Comparison of ENCODE assay signal across 9 cellular contexts in the genomic region with DNA sequence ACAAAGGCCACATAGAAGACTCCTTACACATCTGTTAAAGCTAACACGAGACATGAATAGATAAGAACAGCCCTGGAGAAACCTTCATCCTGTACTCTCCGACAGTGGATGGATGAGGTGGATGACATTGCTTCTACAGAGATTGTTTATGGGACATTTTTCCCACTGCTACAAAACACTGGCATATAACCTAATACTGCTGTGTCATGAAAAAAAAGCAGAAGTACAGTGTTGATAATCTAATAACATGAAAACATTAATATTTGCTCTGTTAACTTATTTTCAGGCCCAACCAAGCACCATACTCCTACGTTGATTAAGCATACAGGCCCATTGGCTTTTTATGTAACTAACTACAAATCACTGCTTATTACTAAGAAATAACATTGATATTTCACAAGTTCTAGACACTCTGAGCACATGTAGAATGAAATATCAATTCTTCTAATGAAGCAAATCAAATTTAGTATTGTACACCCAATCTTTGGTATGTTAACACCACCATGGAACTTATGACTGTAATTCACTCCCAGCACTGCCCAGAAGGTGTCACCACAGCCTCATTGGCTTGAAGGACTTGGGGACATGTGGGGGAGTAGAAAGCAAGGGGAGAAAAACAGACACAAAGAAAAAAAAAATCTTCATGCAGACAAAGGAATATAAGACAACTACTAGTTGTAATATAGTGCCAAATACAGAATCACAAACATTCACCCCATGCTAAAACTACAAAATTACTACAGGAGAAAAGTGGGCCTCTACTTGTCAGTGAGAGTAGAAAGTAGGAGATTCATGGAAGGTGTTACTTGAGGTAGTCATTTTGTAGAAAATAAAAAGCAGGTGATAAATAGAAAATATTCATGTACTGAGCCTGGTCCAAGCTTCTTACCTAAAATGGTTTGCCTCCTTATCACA.
DNase-seq lines count a peak whose midpoint lies in the region; ATAC-seq and TF ChIP-seq lines count a peak whose summit lies in the region.
"Had no signal": no experiment of that assay in that cellular context is flagged by ENCODE, and none has a peak within 500 bp of the region (broad histone marks: within the 10 kb centered on the region; RNA-seq: fewer than 3 reads in every experiment).

No MANE protein-coding gene starts in this region.

- peaks cover 6% of the 10 kb centered on the region for H3K4me1 Mint-ChIP-seq in MCF 10A (ENCODE audit: insufficient read depth, unreplicated experiment)

- intact Hi-C loops in MCF 10A (cut with micrococcal nuclease), result loop anchor here (1.0 to 10.0 kb wide), 5 partner anchors 313 to 1376 kb away; no protein-coding TSS in a partner anchor

- peak; percentile 75 for DNase-seq in ELR (ENCODE audit: low read depth)
- peak; percentile 72 for DNase-seq in M059J (ENCODE audit: low read depth)
- DNase-seq in RPMI7951 (ENCODE audit: low read depth), result peak; percentile 62
- DNase-seq in MCF 10A (ENCODE audit: unreplicated experiment), result peak; percentile 71
- peak; percentile 71 for DNase-seq in inferior parietal cortex (ENCODE audit: extremely low spot score)
- peak; percentile 36 to 38 for DNase-seq in stimulated activated CD4-positive, alpha-beta T cell treated with anti-CD3 and anti-CD28 coated beads, Interleukin-2, amount 100 ng/mL, for 24 hours
- no peak for DNase-seq in stimulated activated naive CD4-positive, alpha-beta T cell treated with Interleukin-2 at 50 U/mL for 16 hours (lab: John Stamatoyannopoulos, UW)

- no peaks in the 10 kb centered on the region for H3K36me3 Mint-ChIP-seq in MCF 10A (ENCODE audit: insufficient read depth, unreplicated experiment)
- H3K36me3 Mint-ChIP-seq: activated naive CD4-positive, alpha-beta T cell treated with anti-CD3 and anti-CD28 coated beads, Interleukin-2, amount 50 U/mL, for 24 hours had no signal

- peak; percentile 74 for ATAC-seq in GM21786 (IDR thresholded peaks at IDR 0.05; ENCODE audit: unreplicated experiment)

- H3K27me3 Mint-ChIP-seq in MCF 10A (ENCODE audit: insufficient read depth, unreplicated experiment), result no peaks in the 10 kb centered on the region
- H3K27me3 Mint-ChIP-seq: activated naive CD4-positive, alpha-beta T cell treated with anti-CD3 and anti-CD28 coated beads, Interleukin-2, amount 50 U/mL, for 24 hours had no signal

- no peak overlapping the region for H3K27ac Mint-ChIP-seq in MCF 10A (ENCODE audit: low read depth, unreplicated experiment)
- H3K27ac Mint-ChIP-seq: activated naive CD4-positive, alpha-beta T cell treated with anti-CD3 and anti-CD28 coated beads, Interleukin-2, amount 50 U/mL, for 24 hours had no signal

- POLR2A ChIA-PET in MCF 10A (lab: Yijun Ruan, JAX), result interaction anchor here (0.6 to 0.9 kb wide), 2 partner anchors 12 to 583 kb away, joined by 3 to 4 read pairs; no protein-coding TSS in a partner anchor

- CTCF ChIA-PET in MCF 10A (lab: Yijun Ruan, JAX), result interaction anchor here (0.6 to 3.5 kb wide), 35 partner anchors 10 to 1380 kb away, joined by 3 to 15 read pairs (median 4); a partner anchor contains a TSS

- no peak overlapping the region for H3K4me3 Mint-ChIP-seq in MCF 10A (ENCODE audit: unreplicated experiment)
- H3K4me3 Mint-ChIP-seq: activated naive CD4-positive, alpha-beta T cell treated with anti-CD3 and anti-CD28 coated beads, Interleukin-2, amount 50 U/mL, for 24 hours had no signal

- no peaks in the 10 kb centered on the region for H3K9me3 Mint-ChIP-seq in MCF 10A (ENCODE audit: unreplicated experiment)
- H3K9me3 Mint-ChIP-seq: activated naive CD4-positive, alpha-beta T cell treated with anti-CD3 and anti-CD28 coated beads, Interleukin-2, amount 50 U/mL, for 24 hours had no signal

- TF ChIP-seq CTCF in MCF 10A (IDR thresholded peaks at IDR 0.05; ENCODE audit: unreplicated experiment), result peak; percentile 93

- BruUV-seq in MCF 10A (replicated peaks; lab: Mats Ljungman, UMichigan), result no TSS peak
